In the genomic region with DNA sequence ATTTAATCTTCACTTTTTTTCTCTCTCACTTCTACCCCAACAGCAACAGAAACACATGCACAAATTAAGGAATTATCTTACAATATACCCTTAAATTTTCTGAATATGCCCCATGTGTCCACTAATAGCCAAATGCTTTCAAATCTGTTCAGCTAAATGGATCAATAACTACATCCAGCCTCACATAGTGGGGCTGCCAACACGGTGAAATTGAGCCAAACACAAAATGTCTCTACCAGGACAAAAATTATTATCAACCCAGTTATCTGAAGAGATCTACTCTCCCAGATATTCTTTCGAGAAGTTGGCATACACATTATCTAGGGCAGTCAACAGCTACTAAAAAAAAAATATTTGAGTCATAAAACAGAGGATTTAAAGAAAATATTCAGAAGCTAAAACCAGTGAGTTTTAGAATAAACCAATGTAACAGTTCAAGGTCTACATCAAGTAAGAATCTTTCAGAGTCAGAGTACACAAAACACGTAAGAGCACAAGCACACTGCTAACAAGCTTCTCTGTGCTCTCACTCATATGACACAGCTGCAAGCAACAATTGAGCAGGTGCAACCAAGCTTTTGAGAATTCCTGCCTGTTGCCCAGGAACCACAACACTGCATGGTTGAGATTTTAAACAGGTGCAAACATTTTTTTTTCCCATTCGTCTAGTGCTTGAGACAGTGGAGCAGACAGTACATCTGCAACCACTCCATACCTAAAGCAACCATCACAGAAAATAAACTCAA, we compare ENCODE assay signal across 8 cellular contexts.
A peak's percentile ranks its signal among the peaks of the same experiment; 100 is the strongest.
DNase-seq lines count a peak whose midpoint lies in the region; ATAC-seq and TF ChIP-seq lines count a peak whose summit lies in the region.

No MANE protein-coding gene starts in this region.

- no peak for TF ChIP-seq EP300 in Ishikawa (IDR thresholded peaks at IDR 0.05; ENCODE audit: borderline replicate concordance)

- H3K36me3 ChIP-seq in testis (ENCODE audit: low read depth, missing control alignments) = no peaks in the 10 kb centered on the region

- DNase-seq in NCI-H526 treated with DMSO at 0.1 percent for 48 hours (lab: John Stamatoyannopoulos, UW) = peak; percentile 13
- DNase-seq in right cardiac atrium = no peak
- peak; percentile 28 for DNase-seq in testis

- TF ChIP-seq POLR2A in testis (IDR thresholded peaks at IDR 0.05) = no peak

- TF ChIP-seq RAD21 in Ishikawa (IDR thresholded peaks at IDR 0.05; ENCODE audit: low read depth) = no peak

- H3K27me3 ChIP-seq in right cardiac atrium (ENCODE audit: control insufficient read depth, insufficient read depth) (no peaks in the 10 kb centered on the region), testis (no peaks in the 10 kb centered on the region)

- WGBS in right cardiac atrium = 43% methylated on average over 4 of the region's 4 CpGs
- WGBS in testis, 2 donors = 43 to 49% methylated on average over 4 of the region's 4 CpGs

- H3K27ac ChIP-seq in right cardiac atrium (ENCODE audit: low read length) (no peak overlapping the region), testis (no peak overlapping the region)

- TF ChIP-seq CTCF in testis (IDR thresholded peaks at IDR 0.05) = no peak

- ATAC-seq in right cardiac atrium (peak; percentile 51 to 57), GM21528 (IDR thresholded peaks at IDR 0.05; ENCODE audit: low FRiP score, unreplicated experiment) (no peak), GM21723 (IDR thresholded peaks at IDR 0.05; ENCODE audit: unreplicated experiment) (no peak), GM18517 (IDR thresholded peaks at IDR 0.05; ENCODE audit: unreplicated experiment) (no peak), GM21367 (IDR thresholded peaks at IDR 0.05; ENCODE audit: unreplicated experiment) (no peak)

- no peak overlapping the region for H3K4me3 ChIP-seq in right cardiac atrium (ENCODE audit: low read length)
- no peak overlapping the region for H3K4me3 ChIP-seq in testis

- intact Hi-C loops in right cardiac atrium (cut with DNase I) = no loop called here
- intact Hi-C loops in testis (cut with DNase I; ENCODE audit: low total_unique reads) = no loop called here

- H3K9me3 ChIP-seq in right cardiac atrium (ENCODE audit: control insufficient read depth, low read length) = no peaks in the 10 kb centered on the region
- no peaks in the 10 kb centered on the region for H3K9me3 ChIP-seq in testis

- H3K4me1 ChIP-seq in right cardiac atrium (ENCODE audit: control insufficient read depth, insufficient read depth, low read length) = peaks cover 2% of the 10 kb centered on the region
- H3K4me1 ChIP-seq in testis = peaks cover 7% of the 10 kb centered on the region

TF ChIP-seq in Ishikawa, 13 proteins besides CTCF, POLR2A, EP300 and RAD21:
- TF ChIP-seq TEAD4 (IDR thresholded peaks at IDR 0.05) (peak; percentile 55; the same call in 1 of the 2 replicates), FOXM1 (IDR thresholded peaks at IDR 0.05; ENCODE audit: borderline replicate concordance, low read depth) (no peak)

Comparison
In these comparisons a context has a peak if more than half of its experiments do, and no peak if none do; other contexts are left out.
1. DNase-seq: peak in NCI-H526 treated with DMSO at 0.1 percent for 48 hours (single experiment) and testis (single experiment); none in right cardiac atrium (0 of 3).
2. ATAC-seq: peak in right cardiac atrium (2 of 2); none in GM21528 (single experiment), GM21723 (single experiment), GM18517 (single experiment) and GM21367 (single experiment).